11 cellular contexts compared by ENCODE assay signal in genomic region chr5:23994581-23995370, GRCh38.
DNase-seq lines count a peak whose midpoint lies in the region; ATAC-seq and TF ChIP-seq lines count a peak whose summit lies in the region.
"Had no signal": no experiment of that assay in that cellular context is flagged by ENCODE, and none has a peak within 500 bp of the region (broad histone marks: within the 10 kb centered on the region; RNA-seq: fewer than 3 reads in every experiment).

No MANE protein-coding gene starts in this region.

- peak; percentile 14 for DNase-seq in DMS 273 (lab: John Stamatoyannopoulos, UW; ENCODE audit: unreplicated experiment)
- DNase-seq in DMS 273 treated with DMSO at 0.1 percent for 48 hours (lab: John Stamatoyannopoulos, UW), result no peak
- DNase-seq in NCI-H446 treated with DMSO at 0.1 percent for 48 hours (lab: John Stamatoyannopoulos, UW), result peak; percentile 8
- DNase-seq in mammary epithelial cell, result no peak
- no peak for DNase-seq in neural progenitor cell (ENCODE audit: low spot score)
- DNase-seq in CD1c-positive myeloid dendritic cell (ENCODE audit: extremely low spot score), result no peak
- no peak for DNase-seq in immature natural killer cell
- DNase-seq: 8988T had no signal

- ATAC-seq in HG02840 (IDR thresholded peaks at IDR 0.05; ENCODE audit: low FRiP score, unreplicated experiment), result no peak

- no peak overlapping the region for H3K27ac Mint-ChIP-seq in neural progenitor cell
- H3K27ac Mint-ChIP-seq in immature natural killer cell, result no peak overlapping the region
- H3K27ac Mint-ChIP-seq: activated naive CD8-positive, alpha-beta T cell; T-helper 2 cell treated with Interferon-gamma antibody and Interleukin-4, amounts not matched to agents 5 μg/mL and 100 μg/mL, for 36 hours had no signal

- H3K9me3 ChIP-seq in mammary epithelial cell (replicated peaks; ENCODE audit: insufficient read depth, low read length) (no peaks in the 10 kb centered on the region), neural progenitor cell (ENCODE audit: low read depth) (no peaks in the 10 kb centered on the region)

- TF ChIP-seq CTCF in mammary epithelial cell (conservative IDR thresholded peaks at IDR 0.05 in 1 of 2, IDR thresholded peaks at IDR 0.05 in 1 of 2; ENCODE audit: extremely low read depth in 1 of 2, insufficient read depth in 1 of 2, low read depth in 1 of 2, low read length in 2 of 2), result peak; percentile 20 to 45
- peak; percentile 52 for TF ChIP-seq CTCF in neural progenitor cell (IDR thresholded peaks at IDR 0.05)

- no peak overlapping the region for H2AFZ ChIP-seq in mammary epithelial cell (ENCODE audit: low read depth, low read length)
- H2AFZ ChIP-seq in neural progenitor cell (replicated peaks), result no peak overlapping the region

- H3K36me3 ChIP-seq in mammary epithelial cell (ENCODE audit: insufficient read depth, low read length) (no peaks in the 10 kb centered on the region), neural progenitor cell (no peaks in the 10 kb centered on the region)

- H3K4me3 Mint-ChIP-seq in neural progenitor cell (no peak overlapping the region), immature natural killer cell (no peak overlapping the region)
- H3K4me3 Mint-ChIP-seq: activated naive CD8-positive, alpha-beta T cell; T-helper 2 cell treated with Interferon-gamma antibody and Interleukin-4, amounts not matched to agents 5 μg/mL and 100 μg/mL, for 36 hours had no signal

- intact Hi-C loops in mammary epithelial cell (cut with micrococcal nuclease), result loop anchor here (1.0 kb wide), 1 partner anchor 173 kb away; no protein-coding TSS in a partner anchor

- H3K9me3 Mint-ChIP-seq in neural progenitor cell (no peaks in the 10 kb centered on the region), immature natural killer cell (peaks cover 5 to 48% (median 30%) of the 10 kb centered on the region in 6 donors)

- H3K9ac ChIP-seq in mammary epithelial cell (ENCODE audit: insufficient read depth, low read length) (no peak overlapping the region), neural progenitor cell (no peak overlapping the region)

- no peaks in the 10 kb centered on the region for H3K36me3 Mint-ChIP-seq in neural progenitor cell
- no peaks in the 10 kb centered on the region for H3K36me3 Mint-ChIP-seq in immature natural killer cell
- H3K36me3 Mint-ChIP-seq: activated naive CD8-positive, alpha-beta T cell had no signal

- CTCF ChIA-PET in mammary epithelial cell (lab: Charles Lee; ENCODE audit: low non-redundant PET), result no interaction called here

- no TSS peak for BruUV-seq in mammary epithelial cell (replicated peaks; lab: Mats Ljungman, UMichigan)

- H3K79me2 ChIP-seq in mammary epithelial cell (ENCODE audit: insufficient read depth, low read length) (no peaks in the 10 kb centered on the region), neural progenitor cell (ENCODE audit: low read depth) (no peaks in the 10 kb centered on the region)

- in situ Hi-C loops in mammary epithelial cell (cut with MboI; ENCODE audit: low sequenced_read_pairs in 2 of 2), result no loop called here

- WGBS in mammary epithelial cell (ENCODE audit: low coverage, missing lambda C conversion rate), result 68% methylated on average over 4 of the region's 4 CpGs

- dilution Hi-C loops in mammary epithelial cell (cut with HindIII; ENCODE audit: low sequenced_read_pairs), result no loop called here

- no peak overlapping the region for H3K4me3 ChIP-seq in mammary epithelial cell (replicated peaks in 1 of 3; ENCODE audit: insufficient read depth in 1 of 3, low read depth in 2 of 3, low read length in 3 of 3)
- no peak overlapping the region for H3K4me3 ChIP-seq in neural progenitor cell

- H4K20me1 ChIP-seq in mammary epithelial cell (ENCODE audit: insufficient read depth, low read length) (no peaks in the 10 kb centered on the region), neural progenitor cell (ENCODE audit: low read depth) (no peaks in the 10 kb centered on the region)

- H3K27me3 Mint-ChIP-seq in neural progenitor cell (ENCODE audit: insufficient read depth, low read depth), result no peaks in the 10 kb centered on the region
- H3K27me3 Mint-ChIP-seq in immature natural killer cell (ENCODE audit: low read depth in 3 of 3), result no peaks in the 10 kb centered on the region
- H3K27me3 Mint-ChIP-seq: activated naive CD8-positive, alpha-beta T cell had no signal

- H3K27ac ChIP-seq in mammary epithelial cell (ENCODE audit: insufficient read depth, low read depth, low read length), result no peak overlapping the region
- no peak overlapping the region for H3K27ac ChIP-seq in neural progenitor cell

- H3K4me1 ChIP-seq in mammary epithelial cell (ENCODE audit: insufficient read depth, low read length), result no peaks in the 10 kb centered on the region
- H3K4me1 ChIP-seq in neural progenitor cell, result no peaks in the 10 kb centered on the region

- H3K4me2 ChIP-seq in mammary epithelial cell (ENCODE audit: insufficient read depth, low read depth, low read length) (no peak overlapping the region), neural progenitor cell (no peak overlapping the region)

- H3K4me1 Mint-ChIP-seq in neural progenitor cell, result no peaks in the 10 kb centered on the region
- no peaks in the 10 kb centered on the region for H3K4me1 Mint-ChIP-seq in immature natural killer cell

- H3K27me3 ChIP-seq in mammary epithelial cell (ENCODE audit: insufficient read depth, low read length) (no peaks in the 10 kb centered on the region), neural progenitor cell (no peaks in the 10 kb centered on the region)

- no peaks in the 10 kb centered on the region for H3F3A ChIP-seq in neural progenitor cell (ENCODE audit: low read depth)

Comparison
In these comparisons a context has a peak if more than half of its experiments do, and no peak if none do; other contexts are left out.
1. DNase-seq: peak in DMS 273 (single experiment) and NCI-H446 treated with DMSO at 0.1 percent for 48 hours (single experiment); none in DMS 273 treated with DMSO at 0.1 percent for 48 hours (single experiment), mammary epithelial cell (single experiment), neural progenitor cell (single experiment), CD1c-positive myeloid dendritic cell (single experiment) and immature natural killer cell (0 of 3).